In the genomic region with DNA sequence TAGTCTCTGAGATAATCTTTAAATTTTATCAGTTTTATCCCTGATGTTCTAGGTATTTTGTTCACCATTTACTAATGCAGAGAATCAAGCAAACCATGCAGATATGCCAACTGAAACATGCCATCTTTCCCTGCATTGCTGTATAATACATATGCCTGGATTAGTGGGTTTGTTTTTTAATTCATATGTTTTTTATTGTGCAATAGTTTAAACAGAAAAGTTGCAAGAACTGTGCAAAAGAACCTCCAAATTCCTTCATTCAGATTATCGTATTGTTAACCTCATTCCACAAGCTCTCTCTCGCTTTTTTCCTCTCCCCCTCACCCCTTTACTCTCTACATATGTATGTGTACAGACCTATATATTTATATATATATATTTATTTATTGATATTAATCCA, we compare ENCODE assay signal across 3 cellular contexts.
A peak's percentile ranks its signal among the peaks of the same experiment; 100 is the strongest.
TF ChIP-seq lines count a peak whose summit lies in the region.

No MANE protein-coding gene starts in this region.

TF ChIP-seq in HepG2, 621 proteins besides CTCF, POLR2A, EP300 and RAD21:
- 0 out of 2 replicates have a peak, but pooled peaks have one; percentile 12 for TF ChIP-seq CEBPB (IDR thresholded peaks at IDR 0.05; ENCODE audit: borderline replicate concordance, low read depth, low read length)
- TF ChIP-seq ZNF446 (CRISPR knock-in tag; IDR thresholded peaks at IDR 0.05): no peak
- TF ChIP-seq ARHGAP35 (CRISPR knock-in tag; IDR thresholded peaks at IDR 0.05; ENCODE audit: borderline replicate concordance): no peak

TF ChIP-seq in IMR-90, 13 proteins besides CTCF, POLR2A, EP300 and RAD21:
- TF ChIP-seq RFX5 (IDR thresholded peaks at IDR 0.05; ENCODE audit: low read depth, low read length) (no peak), CEBPB (IDR thresholded peaks at IDR 0.05; ENCODE audit: low read depth, low read length) (peak; percentile 51)
TF ChIP-seq in IMR-90: peak in this region for 1.

TF ChIP-seq in K562, 482 proteins besides CTCF, POLR2A, EP300 and RAD21:
- TF ChIP-seq FOXO4 (CRISPR knock-in tag; IDR thresholded peaks at IDR 0.05) (no peak), CEBPG (CRISPR knock-in tag; IDR thresholded peaks at IDR 0.05) (no peak), CEBPG (tag; conservative IDR thresholded peaks at IDR 0.05 in 1 of 2, IDR thresholded peaks at IDR 0.05 in 1 of 2) (peak in 1 of 2 experiments; percentile 48; a peak in 1 of 4 replicates), ZNF3 (CRISPR knock-in tag; IDR thresholded peaks at IDR 0.05) (no peak), ARNT (IDR thresholded peaks at IDR 0.05) (no peak), STAT5B (CRISPR knock-in tag; IDR thresholded peaks at IDR 0.05) (no peak), NFRKB (IDR thresholded peaks at IDR 0.05; ENCODE audit: low read depth) (no peak), ZNF324 (CRISPR knock-in tag; IDR thresholded peaks at IDR 0.05) (no peak), ZFP30 (CRISPR knock-in tag; IDR thresholded peaks at IDR 0.05; ENCODE audit: borderline replicate concordance) (no peak), CEBPB (tag; IDR thresholded peaks at IDR 0.05) (peak; percentile 41; the same call in 1 of the 2 replicates)
- TF ChIP-seq, protein P1, sequence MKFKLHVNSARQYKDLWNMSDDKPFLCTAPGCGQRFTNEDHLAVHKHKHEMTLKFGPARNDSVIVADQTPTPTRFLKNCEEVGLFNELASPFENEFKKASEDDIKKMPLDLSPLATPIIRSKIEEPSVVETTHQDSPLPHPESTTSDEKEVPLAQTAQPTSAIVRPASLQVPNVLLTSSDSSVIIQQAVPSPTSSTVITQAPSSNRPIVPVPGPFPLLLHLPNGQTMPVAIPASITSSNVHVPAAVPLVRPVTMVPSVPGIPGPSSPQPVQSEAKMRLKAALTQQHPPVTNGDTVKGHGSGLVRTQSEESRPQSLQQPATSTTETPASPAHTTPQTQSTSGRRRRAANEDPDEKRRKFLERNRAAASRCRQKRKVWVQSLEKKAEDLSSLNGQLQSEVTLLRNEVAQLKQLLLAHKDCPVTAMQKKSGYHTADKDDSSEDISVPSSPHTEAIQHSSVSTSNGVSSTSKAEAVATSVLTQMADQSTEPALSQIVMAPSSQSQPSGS (CRISPR knock-in tag; IDR thresholded peaks at IDR 0.05): no peak
- TF ChIP-seq, protein P2, sequence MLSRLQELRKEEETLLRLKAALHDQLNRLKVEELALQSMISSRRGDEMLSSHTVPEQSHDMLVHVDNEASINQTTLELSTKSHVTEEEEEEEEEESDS (CRISPR knock-in tag; IDR thresholded peaks at IDR 0.05): no peak
